In genomic region chr1:201020647-201021332, GRCh38 we compare ENCODE assay signal across 8 cellular contexts. TPM values are rescaled to one million over a fixed set of nuclear protein-coding genes. Genes with fewer than 3 reads are reported as not detected.
A peak's percentile ranks its signal among the peaks of the same experiment; 100 is the strongest.
DNase-seq lines count a peak whose midpoint lies in the region; FAIRE-seq lines count a peak whose summit lies in the region.

No MANE protein-coding gene starts in this region.

- H3K36me3 ChIP-seq in mesodermal cell (ENCODE audit: control insufficient read depth, insufficient read depth, low read length) (no peaks in the 10 kb centered on the region), trophoblast cell (ENCODE audit: control insufficient read depth in 1 of 2, insufficient read depth in 2 of 2, low read length in 2 of 2) (no peaks in the 10 kb centered on the region)

- peaks cover 15% of the 10 kb centered on the region for H3K27me3 ChIP-seq in trophoblast cell (ENCODE audit: insufficient read depth, low read length)

- no peak overlapping the region for H3K4me2 ChIP-seq in trophoblast cell (ENCODE audit: low read length)

- H3K14ac ChIP-seq in trophoblast cell (ENCODE audit: low read length): no peak overlapping the region

- no peak for FAIRE-seq in RCC 7860 (lab: Jason Lieb, UNC)

- H3K79me2 ChIP-seq in trophoblast cell (ENCODE audit: control insufficient read depth, insufficient read depth, low read length, poor library complexity): no peaks in the 10 kb centered on the region

- no peak overlapping the region for H2AK5ac ChIP-seq in trophoblast cell (ENCODE audit: low read length)

- H3K23ac ChIP-seq in trophoblast cell (ENCODE audit: low read length): no peak overlapping the region

- H2AFZ ChIP-seq in trophoblast cell (ENCODE audit: insufficient read depth, low read length, poor library complexity): no peak overlapping the region

- WGBS in mesodermal cell (ENCODE audit: insufficient coverage in 2 of 2), 2 experiments: 51 to 63% methylated on average over 3 to 7 of the region's 10 CpGs
- no CpG with 5 or more reads among the region's 10 CpGs for WGBS in trophoblast cell (ENCODE audit: extremely low coverage, insufficient coverage, insufficient read length)

- no peak overlapping the region for H3K18ac ChIP-seq in trophoblast cell (ENCODE audit: low read length)

- H3K4me3 ChIP-seq in mesodermal cell (ENCODE audit: extremely low read depth, insufficient read depth, low read length, poor library complexity, severe bottlenecking) (no peak overlapping the region), trophoblast cell (ENCODE audit: low read depth, low read length) (no peak overlapping the region)

- peaks cover 67% of the 10 kb centered on the region for H3K4me1 ChIP-seq in mesodermal cell (ENCODE audit: control insufficient read depth, insufficient read depth, low read length, poor library complexity, severe bottlenecking)
- peaks cover 3 to 4% of the 10 kb centered on the region in 2 experiments for H3K4me1 ChIP-seq in trophoblast cell (ENCODE audit: control insufficient read depth in 1 of 2, insufficient read depth in 2 of 2, low read length in 2 of 2)

- peak overlapping the region; percentile 29 for H3K27ac ChIP-seq in mesodermal cell (ENCODE audit: low read depth, low read length, severe bottlenecking)
- H3K27ac ChIP-seq in trophoblast cell (ENCODE audit: low read depth, low read length): no peak overlapping the region

- no peak overlapping the region for H4K8ac ChIP-seq in trophoblast cell (ENCODE audit: low read depth, low read length)

- peaks cover 1% of the 10 kb centered on the region for H3K79me1 ChIP-seq in trophoblast cell (ENCODE audit: low read length)

- no peak overlapping the region for H2BK12ac ChIP-seq in trophoblast cell (ENCODE audit: low read length)

- H2BK5ac ChIP-seq in trophoblast cell (ENCODE audit: low read depth, low read length, poor library complexity): no peak overlapping the region

- no peak overlapping the region for H4K12ac ChIP-seq in trophoblast cell (ENCODE audit: low read depth, low read length)

- no peak overlapping the region for H3K4ac ChIP-seq in trophoblast cell (ENCODE audit: low read depth, low read length)

- H2BK120ac ChIP-seq in trophoblast cell (ENCODE audit: insufficient read depth, low read length, poor library complexity): no peak overlapping the region

- H3K9ac ChIP-seq in trophoblast cell (ENCODE audit: low read length): no peak overlapping the region

- peak; percentile 36 for DNase-seq in activated naive CD4-positive, alpha-beta T cell treated with Interleukin-2 at 50 U/mL for 16 hours
- DNase-seq in activated naive CD4-positive, alpha-beta T cell (lab: John Stamatoyannopoulos, UW): no peak
- peak; percentile 70 for DNase-seq in OCI-M1 (lab: John Stamatoyannopoulos, UW)
- peak; percentile 27 for DNase-seq in astrocyte of the hippocampus (ENCODE audit: low read depth, low spot score)
- no peak for DNase-seq in RCC 7860 (ENCODE audit: low spot score)
- DNase-seq in trophoblast cell: no peak
- DNase-seq in COR-L47 (lab: John Stamatoyannopoulos, UW): no peak

- no peak overlapping the region for H4K91ac ChIP-seq in trophoblast cell (ENCODE audit: low read depth, low read length)

- no peaks in the 10 kb centered on the region for H3K9me3 ChIP-seq in mesodermal cell (ENCODE audit: control insufficient read depth, low read length)
- no peaks in the 10 kb centered on the region for H3K9me3 ChIP-seq in trophoblast cell (ENCODE audit: insufficient read depth, low read depth, low read length)

RNA-seq across cellular contexts. Expression of gene KIF21B, which starts 2.7 kb away (rescaled TPM):
- 12.8 TPM for polyA plus RNA-seq in mesodermal cell (2013, experiment 1 of 2)
- 9.6 TPM for polyA plus RNA-seq in mesodermal cell (2013, experiment 2 of 2)
- polyA plus RNA-seq in trophoblast cell (2013): 0.44 and 0.56 TPM in 2 replicates

Comparison
In these comparisons a context has a peak if more than half of its experiments do, and no peak if none do; other contexts are left out.
1. DNase-seq: peak in activated naive CD4-positive, alpha-beta T cell treated with Interleukin-2 at 50 U/mL for 16 hours (single experiment), OCI-M1 (single experiment) and astrocyte of the hippocampus (single experiment); none in activated naive CD4-positive, alpha-beta T cell (0 of 4), RCC 7860 (single experiment), trophoblast cell (0 of 2) and COR-L47 (single experiment).